Comparison of ENCODE assay signal across 16 cellular contexts in genomic region chr1:93899543-93900207, GRCh38. TPM values are rescaled to one million over a fixed set of nuclear protein-coding genes. Genes with fewer than 3 reads are reported as not detected.
A peak's percentile ranks its signal among the peaks of the same experiment; 100 is the strongest.
DNase-seq lines count a peak whose midpoint lies in the region; ATAC-seq, FAIRE-seq and TF ChIP-seq lines count a peak whose summit lies in the region.
"Had no signal": no experiment of that assay in that cellular context is flagged by ENCODE, and none has a peak within 500 bp of the region (broad histone marks: within the 10 kb centered on the region; RNA-seq: fewer than 3 reads in every experiment).

No MANE protein-coding gene starts in this region.

- peaks cover 38% of the 10 kb centered on the region for H3K36me3 ChIP-seq in neutrophil
- H3K36me3 ChIP-seq in CD8-positive, alpha-beta T cell (ENCODE audit: insufficient read depth, low read length): peaks cover 7% of the 10 kb centered on the region

- POLR2A ChIA-PET in A549 (lab: Yijun Ruan, JAX): no interaction called here
- POLR2A ChIA-PET in CD8-positive, alpha-beta T cell (lab: Charles Lee): no interaction called here

- no peak overlapping the region for H3K27ac ChIP-seq in A549
- peak overlapping the region; percentile 49 for H3K27ac ChIP-seq in neutrophil
- H3K27ac ChIP-seq in CD8-positive, alpha-beta T cell (ENCODE audit: low read depth, low read length): no peak overlapping the region

- intact Hi-C loops in CD8-positive, alpha-beta T cell (cut with DNase I, micrococcal nuclease): loop anchor here in 1 of 2 experiments (10.0 kb wide), 2 partner anchors 715 to 1065 kb away; partner anchors contain the start of genes CCDC18, RPL5 and TMED5

- no peaks in the 10 kb centered on the region for H3K9me3 ChIP-seq in A549
- H3K9me3 ChIP-seq in neutrophil: no peaks in the 10 kb centered on the region
- H3K9me3 ChIP-seq in CD8-positive, alpha-beta T cell (ENCODE audit: low read length): no peaks in the 10 kb centered on the region
- H3K9me3 ChIP-seq: Caco-2 had no signal

- WGBS in A549 (ENCODE audit: missing lambda C conversion rate): 74% methylated on average over 3 of the region's 3 CpGs

- no peak overlapping the region for H3K4me2 ChIP-seq in A549
- H3K4me2 ChIP-seq: GM23338 had no signal

- CTCF ChIA-PET in A549 (lab: Yijun Ruan, JAX): no interaction called here
- CTCF ChIA-PET in CD8-positive, alpha-beta T cell (lab: Charles Lee): no interaction called here

- H3K36me3 Mint-ChIP-seq in HFFc6 (ENCODE audit: low read depth): peaks cover 16% of the 10 kb centered on the region
- peaks cover 61% of the 10 kb centered on the region for H3K36me3 Mint-ChIP-seq in activated T-helper 17 cell treated with anti-CD3 and anti-CD28 coated beads, Interleukin-2, amount 50 U/mL, for 72 hours (ENCODE audit: low read depth)
- H3K36me3 Mint-ChIP-seq in CD8-positive, alpha-beta T cell: peaks cover 44% of the 10 kb centered on the region
- H3K36me3 Mint-ChIP-seq: IgD-negative memory B cell had no signal

- TF ChIP-seq EP300 in A549 (IDR thresholded peaks at IDR 0.05): no peak

- no peaks in the 10 kb centered on the region for H3K9me3 Mint-ChIP-seq in HFFc6
- H3K9me3 Mint-ChIP-seq in activated T-helper 17 cell treated with anti-CD3 and anti-CD28 coated beads, Interleukin-2, amount 50 U/mL, for 72 hours: no peaks in the 10 kb centered on the region
- H3K9me3 Mint-ChIP-seq in CD8-positive, alpha-beta T cell: no peaks in the 10 kb centered on the region
- H3K9me3 Mint-ChIP-seq: CD14-positive monocyte; CD8-positive, alpha-beta memory T cell; GM23338; H9; IgD-negative memory B cell had no signal

- TF ChIP-seq POLR2A in A549 (IDR thresholded peaks at IDR 0.05; ENCODE audit: low read length): no peak

- H3K27me3 Mint-ChIP-seq in HFFc6 (ENCODE audit: insufficient read depth): no peaks in the 10 kb centered on the region
- no peaks in the 10 kb centered on the region for H3K27me3 Mint-ChIP-seq in activated T-helper 17 cell treated with anti-CD3 and anti-CD28 coated beads, Interleukin-2, amount 50 U/mL, for 72 hours
- no peaks in the 10 kb centered on the region for H3K27me3 Mint-ChIP-seq in CD8-positive, alpha-beta T cell (ENCODE audit: low read depth)
- H3K27me3 Mint-ChIP-seq: CD8-positive, alpha-beta memory T cell; IgD-negative memory B cell had no signal

- TF ChIP-seq RAD21 in A549 (conservative IDR thresholded peaks at IDR 0.05 in 1 of 2, IDR thresholded peaks at IDR 0.05 in 1 of 2): no peak

- FAIRE-seq in A549 (lab: Jason Lieb, UNC): no peak
- FAIRE-seq: GM18507 had no signal

- H3K4me3 Mint-ChIP-seq in HFFc6: no peak overlapping the region
- no peak overlapping the region for H3K4me3 Mint-ChIP-seq in activated T-helper 17 cell treated with anti-CD3 and anti-CD28 coated beads, Interleukin-2, amount 50 U/mL, for 72 hours
- H3K4me3 Mint-ChIP-seq in CD8-positive, alpha-beta T cell: no peak overlapping the region
- H3K4me3 Mint-ChIP-seq: CD14-positive monocyte; CD8-positive, alpha-beta memory T cell; GM23338; H9; IgD-negative memory B cell had no signal

- H3K27ac Mint-ChIP-seq in HFFc6: peak overlapping the region; percentile 16; the same call in 1 of the 2 replicates
- peak overlapping the region; percentile 70 for H3K27ac Mint-ChIP-seq in activated T-helper 17 cell treated with anti-CD3 and anti-CD28 coated beads, Interleukin-2, amount 50 U/mL, for 72 hours
- no peak overlapping the region for H3K27ac Mint-ChIP-seq in CD8-positive, alpha-beta T cell
- H3K27ac Mint-ChIP-seq: CD14-positive monocyte, GM23338, H9, IgD-negative memory B cell had no signal

- DNase-seq in A549 (ENCODE audit: low read depth in 1 of 2, low spot score in 1 of 2) (no peak), HFFc6 (no peak)
- no peak for DNase-seq in CD8-positive, alpha-beta T cell
- DNase-seq: Caco-2; CD8-positive, alpha-beta memory T cell; DND-41; GF-D8; H9 had no signal

- no peak for TF ChIP-seq CTCF in A549 (IDR thresholded peaks at IDR 0.05)
- TF ChIP-seq CTCF in HFFc6 (IDR thresholded peaks at IDR 0.05): no peak
- no peak for TF ChIP-seq CTCF in neutrophil (IDR thresholded peaks at IDR 0.05)
- TF ChIP-seq CTCF in CD8-positive, alpha-beta T cell (IDR thresholded peaks at IDR 0.05): no peak

- H3K4me1 ChIP-seq in A549 (peaks cover 47% of the 10 kb centered on the region), neutrophil (ENCODE audit: control insufficient read depth in 1 of 2, insufficient read depth in 1 of 2, low read depth in 1 of 2, low read length in 1 of 2) (peaks cover 18 to 21% of the 10 kb centered on the region in 2 experiments)
- no peaks in the 10 kb centered on the region for H3K4me1 ChIP-seq in CD8-positive, alpha-beta T cell (ENCODE audit: insufficient read depth, low read length)
- H3K4me1 ChIP-seq: Caco-2 had no signal

- ATAC-seq in A549: no peak
- no peak for ATAC-seq in activated T-helper 17 cell treated with anti-CD3 and anti-CD28 coated beads, Interleukin-2, amount 50 U/mL, for 72 hours (replicated peaks)
- ATAC-seq in CD8-positive, alpha-beta T cell: no peak
- no peak for ATAC-seq in GM21723 (IDR thresholded peaks at IDR 0.05; ENCODE audit: unreplicated experiment)
- no peak for ATAC-seq in GM21381 (IDR thresholded peaks at IDR 0.05; ENCODE audit: unreplicated experiment)
- ATAC-seq: GM23338 had no signal

- peaks cover 9% of the 10 kb centered on the region for H3K4me1 Mint-ChIP-seq in HFFc6 (ENCODE audit: low read depth)
- no peaks in the 10 kb centered on the region for H3K4me1 Mint-ChIP-seq in activated T-helper 17 cell treated with anti-CD3 and anti-CD28 coated beads, Interleukin-2, amount 50 U/mL, for 72 hours
- peaks cover 13% of the 10 kb centered on the region for H3K4me1 Mint-ChIP-seq in CD8-positive, alpha-beta T cell (ENCODE audit: low read depth)
- H3K4me1 Mint-ChIP-seq: GM23338, H9 had no signal

- no peaks in the 10 kb centered on the region for H3K27me3 ChIP-seq in neutrophil
- no peaks in the 10 kb centered on the region for H3K27me3 ChIP-seq in CD8-positive, alpha-beta T cell (ENCODE audit: insufficient read depth, low read length)

- H3K4me3 ChIP-seq in A549: no peak overlapping the region
- no peak overlapping the region for H3K4me3 ChIP-seq in neutrophil (ENCODE audit: low read depth in 1 of 2, low read length in 1 of 2)
- no peak overlapping the region for H3K4me3 ChIP-seq in CD8-positive, alpha-beta T cell (ENCODE audit: low read depth, low read length)
- H3K4me3 ChIP-seq: GM23338 had no signal

TF ChIP-seq in A549, 52 proteins besides CTCF, POLR2A, EP300 and RAD21:
- peak; percentile 56 for TF ChIP-seq MAFK (IDR thresholded peaks at IDR 0.05; ENCODE audit: partially characterized antibody)
- no peak for TF ChIP-seq ATOH8 (CRISPR knock-in tag; IDR thresholded peaks at IDR 0.05; ENCODE audit: low read depth)
- no peak for TF ChIP-seq MAX (IDR thresholded peaks at IDR 0.05)
- no peak for TF ChIP-seq GATA3 (IDR thresholded peaks at IDR 0.05; ENCODE audit: borderline replicate concordance)
- 0 out of 2 replicates have a peak, but pooled peaks have one; percentile 35 for TF ChIP-seq TFCP2L1 (CRISPR knock-in tag; IDR thresholded peaks at IDR 0.05)

RNA-seq across cellular contexts. Expression of gene GCLM, which starts 9.6 kb away (rescaled TPM):
- polyA plus RNA-seq in A549 (2011; rRNA removed): 160 and 163 TPM in 2 replicates
- polyA plus RNA-seq in A549 (2012; cell fraction: cytosol; rRNA removed): 41.0 and 50.0 TPM in 2 replicates
- 15.8 and 16.0 TPM in 2 replicates for polyA plus RNA-seq in A549 (2012; cell fraction: nucleus; rRNA removed)
- polyA plus RNA-seq in A549 (2017; fragmentation: RNase III; extraction: RNeasy Plus Mini Kit Qiagen cat#74134 plus additional on column Dnase treatment): 90.2 to 100 TPM (median 92.3 TPM) in 3 replicates
- polyA minus RNA-seq in A549 (2011; rRNA and poly(A)+ RNA removed): 63.5 and 66.8 TPM in 2 replicates
- 10 to 100 TPM; 35.7 to 42.2 (median 40.8) TPM for total RNA-seq in HFFc6 (2021; fragmentation: NEBNext Ultra II Directional; extraction: Animal tissue kit (Norgen Biotek cat#: 25700))
- total RNA-seq in activated T-helper 17 cell treated with anti-CD3 and anti-CD28 coated beads, Interleukin-2, amount 50 U/mL, for 72 hours: 10 to 100 TPM; 15.4 to 31.1 TPM
- total RNA-seq in CD8-positive, alpha-beta T cell: 1 to 10 TPM; 6.4 to 6.8 TPM

RNA-seq across cellular contexts. Expression of gene DNTTIP2, which starts 20.7 kb away (rescaled TPM):
- 41.5 and 45.7 TPM in 2 replicates for polyA plus RNA-seq in A549 (2011; rRNA removed)
- 5.4 and 7.7 TPM in 2 replicates for polyA plus RNA-seq in A549 (2012; cell fraction: cytosol; rRNA removed)
- polyA plus RNA-seq in A549 (2012; cell fraction: nucleus; rRNA removed): 7.1 and 7.9 TPM in 2 replicates
- 39.1 to 42.0 TPM (median 40.6 TPM) in 3 replicates for polyA plus RNA-seq in A549 (2017; fragmentation: RNase III; extraction: RNeasy Plus Mini Kit Qiagen cat#74134 plus additional on column Dnase treatment)
- 18.8 and 19.2 TPM in 2 replicates for polyA minus RNA-seq in A549 (2011; rRNA and poly(A)+ RNA removed)
- 10 to 100 TPM; 51.8 to 65.7 (median 60.1) TPM for total RNA-seq in HFFc6 (2021; fragmentation: NEBNext Ultra II Directional; extraction: Animal tissue kit (Norgen Biotek cat#: 25700))
- total RNA-seq in activated T-helper 17 cell treated with anti-CD3 and anti-CD28 coated beads, Interleukin-2, amount 50 U/mL, for 72 hours: 10 to 100 TPM; 62.9 to 79.5 TPM
- total RNA-seq in CD8-positive, alpha-beta T cell: 100 to 1,000 TPM; 126 to 130 TPM
